1 cellular context compared by ENCODE assay signal in genomic region chr1:76005755-76006154, GRCh38.
TF ChIP-seq lines count a peak whose summit lies in the region.

No MANE protein-coding gene starts in this region.

TF ChIP-seq in IMR-90, 13 proteins besides CTCF, POLR2A, EP300 and RAD21:
- TF ChIP-seq RFX5 (IDR thresholded peaks at IDR 0.05; ENCODE audit: low read depth, low read length), result no peak
- no peak for TF ChIP-seq SMC3 (IDR thresholded peaks at IDR 0.05; ENCODE audit: low read depth, low read length)
- TF ChIP-seq NFE2L2 (IDR thresholded peaks at IDR 0.05; ENCODE audit: low read depth, low read length), result no peak
- no peak for TF ChIP-seq MXI1 (IDR thresholded peaks at IDR 0.05; ENCODE audit: borderline replicate concordance, low read depth, low read length)
TF ChIP-seq in IMR-90: peak in this region for 0.
